27 cellular contexts compared by ENCODE assay signal in the genomic region with DNA sequence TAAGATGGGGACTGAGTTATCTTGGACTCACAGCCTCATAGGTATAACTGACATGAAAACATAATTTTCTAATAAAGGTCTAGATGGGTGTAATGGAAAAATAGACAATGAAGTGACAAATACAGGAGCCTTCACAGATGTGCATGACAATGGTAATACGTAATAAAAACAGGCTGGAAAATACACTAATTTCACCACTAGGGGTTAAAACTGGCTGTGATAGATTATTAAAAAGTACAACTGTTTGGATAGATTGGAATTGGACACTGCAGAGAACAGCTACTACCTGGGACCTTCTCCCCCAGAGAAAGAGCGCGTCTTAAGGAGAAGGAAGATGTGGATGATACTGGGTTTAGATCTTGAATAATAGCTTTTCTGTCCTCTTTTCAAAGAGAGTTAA. TPM values are rescaled to one million over a fixed set of nuclear protein-coding genes. Genes with fewer than 3 reads are reported as not detected.
DNase-seq lines count a peak whose midpoint lies in the region; ATAC-seq and TF ChIP-seq lines count a peak whose summit lies in the region.
"Had no signal": no experiment of that assay in that cellular context is flagged by ENCODE, and none has a peak within 500 bp of the region (broad histone marks: within the 10 kb centered on the region; RNA-seq: fewer than 3 reads in every experiment).

No MANE protein-coding gene starts in this region.

- H3K27me3 ChIP-seq in endodermal cell (ENCODE audit: control insufficient read depth, insufficient read depth, low read length, poor library complexity, severe bottlenecking) (no peaks in the 10 kb centered on the region), neural progenitor cell (no peaks in the 10 kb centered on the region), ascending aorta (no peaks in the 10 kb centered on the region)
- H3K27me3 ChIP-seq: adrenal gland, hepatocyte had no signal

- H3K27ac ChIP-seq in OCI-LY7 (ENCODE audit: low read depth, low read length, poor library complexity, severe bottlenecking) (no peak overlapping the region), endodermal cell (ENCODE audit: low read depth, low read length) (no peak overlapping the region), neural progenitor cell (no peak overlapping the region), ascending aorta (no peak overlapping the region)
- H3K27ac ChIP-seq: adrenal gland, coronary artery, esophagus muscularis mucosa, GM23248, hepatocyte, prostate gland had no signal

- H3K4me3 ChIP-seq in OCI-LY7 (ENCODE audit: low read depth, low read length, poor library complexity, severe bottlenecking) (no peak overlapping the region), endodermal cell (ENCODE audit: low read length) (no peak overlapping the region), neural progenitor cell (no peak overlapping the region), ascending aorta (no peak overlapping the region)
- H3K4me3 ChIP-seq: adrenal gland, coronary artery, esophagus muscularis mucosa, GM23248, hepatocyte, prostate gland had no signal

- POLR2A ChIA-PET in OCI-LY7 (lab: Charles Lee): no interaction called here

- H3K27me3 Mint-ChIP-seq in endodermal cell (ENCODE audit: insufficient read depth) (no peaks in the 10 kb centered on the region), neural progenitor cell (ENCODE audit: insufficient read depth, low read depth) (peaks cover 4% of the 10 kb centered on the region), Calu3 (ENCODE audit: unreplicated experiment) (no peaks in the 10 kb centered on the region)
- H3K27me3 Mint-ChIP-seq: activated CD8-positive, alpha-beta memory T cell treated with anti-CD3 and anti-CD28 coated beads, Interleukin-2, amount 10 ng/mL, durations not matched to agents 7 days and 5 days had no signal

- peaks cover 11% of the 10 kb centered on the region for H3K4me1 ChIP-seq in OCI-LY7 (ENCODE audit: insufficient read depth, low read length, poor library complexity, severe bottlenecking)
- H3K4me1 ChIP-seq in endodermal cell (ENCODE audit: control insufficient read depth, insufficient read depth, low read length): no peaks in the 10 kb centered on the region
- H3K4me1 ChIP-seq in neural progenitor cell: peaks cover 18% of the 10 kb centered on the region
- no peaks in the 10 kb centered on the region for H3K4me1 ChIP-seq in ascending aorta
- H3K4me1 ChIP-seq: adrenal gland, esophagus muscularis mucosa, prostate gland had no signal

- H2AFZ ChIP-seq in OCI-LY7 (ENCODE audit: low read length) (no peak overlapping the region), neural progenitor cell (replicated peaks) (no peak overlapping the region)
- H2AFZ ChIP-seq: GM23248, hepatocyte had no signal

- CTCF ChIA-PET in OCI-LY7 (lab: Charles Lee; ENCODE audit: unreplicated experiment) (no interaction called here), Calu3 (lab: Charles Lee) (no interaction called here)

- WGBS in endodermal cell (ENCODE audit: insufficient coverage in 1 of 2, insufficient read length in 1 of 2), 2 experiments: 100% methylated on average over 1 to 3 of the region's 3 CpGs

- no peaks in the 10 kb centered on the region for H3K9me3 Mint-ChIP-seq in endodermal cell
- no peaks in the 10 kb centered on the region for H3K9me3 Mint-ChIP-seq in neural progenitor cell
- no peaks in the 10 kb centered on the region for H3K9me3 Mint-ChIP-seq in Calu3 (ENCODE audit: low read depth, unreplicated experiment)
- H3K9me3 Mint-ChIP-seq: activated CD4-positive, alpha-beta T cell treated with anti-CD3 and anti-CD28 coated beads, Interleukin-2, amount 10 ng/mL, durations not matched to agents 7 days and 5 days; activated naive CD4-positive, alpha-beta T cell treated with anti-CD3 and anti-CD28 coated beads for 36 hours; activated T-helper 1 cell treated with anti-CD3 and anti-CD28 coated beads, Interleukin-12 subunit alpha, Interleukin-12 subunit beta, Interleukin-2, Interleukin-4 antibody, amounts not matched to agents 30 ng/mL and 10 ng/mL and 1 ng/mL, durations not matched to agents 14 hours and 24 hours and 36 hours; CD14-positive monocyte; effector memory CD8-positive, alpha-beta T cell; memory B cell had no signal

- H3K36me3 Mint-ChIP-seq in endodermal cell (ENCODE audit: low read depth) (no peaks in the 10 kb centered on the region), neural progenitor cell (peaks cover 15% of the 10 kb centered on the region), Calu3 (ENCODE audit: insufficient read depth, unreplicated experiment) (no peaks in the 10 kb centered on the region)
- H3K36me3 Mint-ChIP-seq: activated CD8-positive, alpha-beta memory T cell treated with anti-CD3 and anti-CD28 coated beads, Interleukin-2, amount 10 ng/mL, durations not matched to agents 7 days and 5 days; CD14-positive monocyte; memory B cell had no signal

- no peaks in the 10 kb centered on the region for H3F3A ChIP-seq in neural progenitor cell (ENCODE audit: low read depth)

- no peaks in the 10 kb centered on the region for H3K79me2 ChIP-seq in OCI-LY7 (ENCODE audit: insufficient read depth, low read depth, low read length)
- peaks cover 56% of the 10 kb centered on the region for H3K79me2 ChIP-seq in neural progenitor cell (ENCODE audit: low read depth)
- H3K79me2 ChIP-seq: hepatocyte had no signal

- no peaks in the 10 kb centered on the region for H3K9me2 ChIP-seq in OCI-LY7 (ENCODE audit: insufficient read depth, low read length)

- H3K36me3 ChIP-seq in OCI-LY7 (ENCODE audit: insufficient read depth, low read length) (no peaks in the 10 kb centered on the region), endodermal cell (ENCODE audit: control insufficient read depth, insufficient read depth, low read length) (no peaks in the 10 kb centered on the region), neural progenitor cell (no peaks in the 10 kb centered on the region), ascending aorta (no peaks in the 10 kb centered on the region)
- H3K36me3 ChIP-seq: adrenal gland, esophagus muscularis mucosa, prostate gland had no signal

- ATAC-seq in HG03457 (IDR thresholded peaks at IDR 0.05; ENCODE audit: unreplicated experiment) (no peak), left cardiac atrium (no peak)
- ATAC-seq: activated CD8-positive, alpha-beta memory T cell treated with anti-CD3 and anti-CD28 coated beads, Interleukin-2, amount 10 ng/mL, durations not matched to agents 7 days and 5 days; effector memory CD8-positive, alpha-beta T cell had no signal

- intact Hi-C loops in OCI-LY7 (cut with micrococcal nuclease; ENCODE audit: unreplicated experiment): loop anchor here (5.0 kb wide), 1 partner anchor 439 kb away; no protein-coding TSS in a partner anchor
- intact Hi-C loops in ascending aorta (cut with DNase I): no loop called here
- intact Hi-C loops in Calu3 (cut with micrococcal nuclease; ENCODE audit: unreplicated experiment): no loop called here
- intact Hi-C loops in left cardiac atrium (cut with DNase I): no loop called here

- H3K9ac ChIP-seq in endodermal cell (ENCODE audit: extremely low read depth, low read length, poor library complexity, severe bottlenecking) (no peak overlapping the region), neural progenitor cell (no peak overlapping the region)
- H3K9ac ChIP-seq: GM23248 had no signal

- H3K4me2 ChIP-seq in OCI-LY7 (ENCODE audit: low read length): peak overlapping the region; percentile 4; the same call in 1 of the 2 replicates
- H3K4me2 ChIP-seq in neural progenitor cell: no peak overlapping the region
- H3K4me2 ChIP-seq: hepatocyte had no signal

- H3K4me3 Mint-ChIP-seq in endodermal cell (no peak overlapping the region), neural progenitor cell (no peak overlapping the region), Calu3 (ENCODE audit: low read depth, unreplicated experiment) (no peak overlapping the region)
- H3K4me3 Mint-ChIP-seq: activated CD4-positive, alpha-beta T cell treated with anti-CD3 and anti-CD28 coated beads, Interleukin-2, amount 10 ng/mL, durations not matched to agents 7 days and 5 days; activated CD8-positive, alpha-beta memory T cell treated with anti-CD3 and anti-CD28 coated beads, Interleukin-2, amount 10 ng/mL, durations not matched to agents 7 days and 5 days; activated naive CD4-positive, alpha-beta T cell treated with anti-CD3 and anti-CD28 coated beads for 36 hours; activated T-helper 1 cell treated with anti-CD3 and anti-CD28 coated beads, Interleukin-12 subunit alpha, Interleukin-12 subunit beta, Interleukin-2, Interleukin-4 antibody, amounts not matched to agents 30 ng/mL and 10 ng/mL and 1 ng/mL, durations not matched to agents 14 hours and 24 hours and 36 hours; CD14-positive monocyte; effector memory CD8-positive, alpha-beta T cell; memory B cell had no signal

- H4K20me1 ChIP-seq in OCI-LY7 (ENCODE audit: insufficient read depth, low read length): no peaks in the 10 kb centered on the region
- H4K20me1 ChIP-seq in neural progenitor cell (ENCODE audit: low read depth): peaks cover 11% of the 10 kb centered on the region

- BruUV-seq in OCI-LY7 (replicated peaks; lab: Mats Ljungman, UMichigan) (no TSS peak), Calu3 (replicated peaks; lab: Mats Ljungman, UMichigan) (no TSS peak)

- H3K27ac Mint-ChIP-seq in endodermal cell: no peak overlapping the region
- H3K27ac Mint-ChIP-seq in neural progenitor cell: no peak overlapping the region
- H3K27ac Mint-ChIP-seq in Calu3 (ENCODE audit: unreplicated experiment): no peak overlapping the region
- H3K27ac Mint-ChIP-seq: activated CD4-positive, alpha-beta T cell treated with anti-CD3 and anti-CD28 coated beads, Interleukin-2, amount 10 ng/mL, durations not matched to agents 7 days and 5 days; activated CD8-positive, alpha-beta memory T cell treated with anti-CD3 and anti-CD28 coated beads, Interleukin-2, amount 10 ng/mL, durations not matched to agents 7 days and 5 days; activated naive CD4-positive, alpha-beta T cell treated with anti-CD3 and anti-CD28 coated beads for 36 hours; activated T-helper 1 cell treated with anti-CD3 and anti-CD28 coated beads, Interleukin-12 subunit alpha, Interleukin-12 subunit beta, Interleukin-2, Interleukin-4 antibody, amounts not matched to agents 30 ng/mL and 10 ng/mL and 1 ng/mL, durations not matched to agents 14 hours and 24 hours and 36 hours; CD14-positive monocyte; effector memory CD8-positive, alpha-beta T cell; memory B cell had no signal

- no peaks in the 10 kb centered on the region for H3K9me3 ChIP-seq in OCI-LY7 (ENCODE audit: low read length)
- no peaks in the 10 kb centered on the region for H3K9me3 ChIP-seq in endodermal cell (ENCODE audit: control insufficient read depth, low read length)
- no peaks in the 10 kb centered on the region for H3K9me3 ChIP-seq in neural progenitor cell (ENCODE audit: low read depth)
- H3K9me3 ChIP-seq in ascending aorta: no peaks in the 10 kb centered on the region
- H3K9me3 ChIP-seq: adrenal gland, esophagus muscularis mucosa, prostate gland had no signal

- H3K4me1 Mint-ChIP-seq in endodermal cell: peaks cover 5% of the 10 kb centered on the region
- peaks cover 30% of the 10 kb centered on the region for H3K4me1 Mint-ChIP-seq in neural progenitor cell
- H3K4me1 Mint-ChIP-seq in Calu3 (ENCODE audit: low read depth, unreplicated experiment): no peaks in the 10 kb centered on the region
- H3K4me1 Mint-ChIP-seq: activated CD4-positive, alpha-beta T cell treated with anti-CD3 and anti-CD28 coated beads, Interleukin-2, amount 10 ng/mL, durations not matched to agents 7 days and 5 days; activated CD8-positive, alpha-beta memory T cell treated with anti-CD3 and anti-CD28 coated beads, Interleukin-2, amount 10 ng/mL, durations not matched to agents 7 days and 5 days; memory B cell had no signal

- DNase-seq in OCI-LY7 (ENCODE audit: low spot score): peak; percentile 32
- no peak for DNase-seq in endodermal cell
- DNase-seq in neural progenitor cell (ENCODE audit: low spot score): no peak
- DNase-seq in ascending aorta (ENCODE audit: low spot score in 2 of 2): no peak
- no peak for DNase-seq in Calu3
- DNase-seq in left cardiac atrium: no peak
- DNase-seq: activated CD4-positive, alpha-beta T cell treated with anti-CD3 and anti-CD28 coated beads, Interleukin-2, amount 10 ng/mL, durations not matched to agents 7 days and 5 days; activated CD8-positive, alpha-beta memory T cell treated with anti-CD3 and anti-CD28 coated beads, Interleukin-2, amount 10 ng/mL, durations not matched to agents 7 days and 5 days; activated naive CD4-positive, alpha-beta T cell treated with anti-CD3 and anti-CD28 coated beads for 36 hours; adrenal gland; effector memory CD8-positive, alpha-beta T cell; GM23248; IMR-90; NCI-H345; NCI-H82; SHP77; stimulated activated naive CD4-positive, alpha-beta T cell; T-helper 9 cell had no signal

- TF ChIP-seq CTCF in GM12873 (IDR thresholded peaks at IDR 0.05; ENCODE audit: insufficient read depth, low read depth, low read length, missing control alignments) (peak; percentile 27), OCI-LY7 (conservative IDR thresholded peaks at IDR 0.05; ENCODE audit: low read length) (peak; percentile 80), endodermal cell (conservative IDR thresholded peaks at IDR 0.05) (peak; percentile 60), neural progenitor cell (IDR thresholded peaks at IDR 0.05) (peak; percentile 34), ascending aorta (IDR thresholded peaks at IDR 0.05) (no peak), Calu3 (IDR thresholded peaks at IDR 0.05; ENCODE audit: unreplicated experiment) (no peak)

RNA-seq across cellular contexts. Expression of gene KAZN, which starts 9.8 kb away (rescaled TPM):
- total RNA-seq in OCI-LY7 (2014; rRNA removed; shearing (Covaris generic)): 2.4 and 3.7 TPM in 2 replicates
- 0.40 and 0.72 TPM in 2 replicates for total RNA-seq in OCI-LY7 (2022)
- 10 to 100 TPM; 12.4 to 13.9 TPM for total RNA-seq in endodermal cell
- 13.3 TPM for polyA plus RNA-seq in endodermal cell (2013, experiment 1 of 2)
- 12.1 TPM for polyA plus RNA-seq in endodermal cell (2013, experiment 2 of 2)
- total RNA-seq in neural progenitor cell (ENCODE audit: low replicate concordance): 6.1 and 9.1 TPM in 2 replicates
- total RNA-seq in ascending aorta: 58.5 TPM
- 3.6 and 5.9 TPM in 2 replicates for total RNA-seq in Calu3 (2022)
- total RNA-seq in left cardiac atrium: 10 to 100 TPM; 12.6 to 15.7 TPM
- polyA plus RNA-seq: CD14-positive monocyte had no signal

Comparison
In these comparisons a context has a peak if more than half of its experiments do, and no peak if none do; other contexts are left out.
1. CTCF ChIP-seq: peak in GM12873 (single experiment), OCI-LY7 (single experiment), endodermal cell (single experiment) and neural progenitor cell (single experiment); none in ascending aorta (0 of 3) and Calu3 (single experiment).